10 cellular contexts compared by ENCODE assay signal in genomic region chr3:36763850-36764703, GRCh38. TPM values are rescaled to one million over a fixed set of nuclear protein-coding genes. Genes with fewer than 3 reads are reported as not detected.
DNase-seq lines count a peak whose midpoint lies in the region; ATAC-seq and TF ChIP-seq lines count a peak whose summit lies in the region.
"Had no signal": no experiment of that assay in that cellular context is flagged by ENCODE, and none has a peak within 500 bp of the region (broad histone marks: within the 10 kb centered on the region; RNA-seq: fewer than 3 reads in every experiment).

Gene DCLK3, minus strand, starts transcription at chr3:36764553. Its CDS starts 290 bp downstream, at chr3:36764263.

- no peak within 1 kb of the TSS for H4K8ac ChIP-seq in H9 (replicated peaks; ENCODE audit: insufficient read length, low read depth, low read length)

- no peak within 1 kb of the TSS; the same call in 1 of the 2 replicates for H2BK15ac ChIP-seq in H9 (ENCODE audit: low read depth, low read length)

- BruUV-seq in A673 (replicated peaks; lab: Mats Ljungman, UMichigan), result no TSS peak

- no peaks in the 10 kb centered on the region for H3K36me3 ChIP-seq in A673 (ENCODE audit: insufficient read depth, low read length, poor library complexity, severe bottlenecking)

- peaks cover 70% of the 10 kb centered on the region for H3K27me3 ChIP-seq in A673 (replicated peaks; ENCODE audit: insufficient read depth, low read depth, low read length, poor library complexity)
- peaks cover 14% of the 10 kb centered on the region; the same call in 1 of the 2 replicates for H3K27me3 ChIP-seq in H9 (ENCODE audit: insufficient read depth, low read length)
- H3K27me3 ChIP-seq in dorsolateral prefrontal cortex, result peaks cover 0 to 53% (median 24%) of the 10 kb centered on the region in 45 donors

- peak within 1 kb of the TSS; percentile 19 for H3K9ac ChIP-seq in H9 (ENCODE audit: extremely low read depth, insufficient read length, low read length)

- no peak within 1 kb of the TSS for H2BK12ac ChIP-seq in H9 (ENCODE audit: insufficient read length, low read depth, low read length)

- peak within 1 kb of the TSS; percentile 43 for H3K4me3 ChIP-seq in A673 (ENCODE audit: low read depth, low read length, poor library complexity, severe bottlenecking)
- peak within 1 kb of the TSS in 54 of 59 donors; percentile 8 to 61 (median 42) for H3K4me3 ChIP-seq in dorsolateral prefrontal cortex
- H3K4me3 ChIP-seq: body of pancreas had no signal

- H3K79me1 ChIP-seq in H9 (ENCODE audit: insufficient read depth, low read depth, low read length, poor library complexity, severe bottlenecking), result no peaks in the 10 kb centered on the region

- H3K4ac ChIP-seq in H9 (ENCODE audit: low read depth, low read length), result no peak within 1 kb of the TSS

- no peak within 1 kb of the TSS for H3K23ac ChIP-seq in H9 (ENCODE audit: insufficient read length, low read depth, low read length)

- no peak within 1 kb of the TSS for H4K5ac ChIP-seq in H9 (ENCODE audit: insufficient read length, low read depth, low read length)

- no peak within 1 kb of the TSS for H4K91ac ChIP-seq in H9 (ENCODE audit: insufficient read length, low read depth, low read length)

- no peaks in the 10 kb centered on the region for H3K79me2 ChIP-seq in H9 (ENCODE audit: insufficient read depth, low read length)

- no peak within 1 kb of the TSS for H2AFZ ChIP-seq in H9 (ENCODE audit: low read length)

- peaks cover 72% of the 10 kb centered on the region for H3K27me3 Mint-ChIP-seq in H9 (ENCODE audit: low read depth)
- H3K27me3 Mint-ChIP-seq in natural killer cell (ENCODE audit: low read depth in 2 of 2), result peaks cover 63 to 83% of the 10 kb centered on the region in 2 donors

- CTCF ChIA-PET in A673 (lab: Charles Lee), result no interaction called here

- H2BK5ac ChIP-seq in H9 (ENCODE audit: insufficient read length, low read length), result no peak within 1 kb of the TSS

- POLR2A ChIA-PET in A673 (lab: Charles Lee; ENCODE audit: low non-redundant PET), result no interaction called here

- H3K4me3 Mint-ChIP-seq in H9 (peak within 1 kb of the TSS; percentile 67 to 83), natural killer cell (peak within 1 kb of the TSS; percentile 63)

- no peak within 1 kb of the TSS for H3K56ac ChIP-seq in H9 (ENCODE audit: insufficient read length, low read depth, low read length)

- H3K18ac ChIP-seq in H9 (ENCODE audit: insufficient read length, low read depth, low read length), result no peak within 1 kb of the TSS

- H3K4me1 Mint-ChIP-seq in H9 (peaks cover 21 to 24% of the 10 kb centered on the region in 2 experiments), natural killer cell (peaks cover 7% of the 10 kb centered on the region in 2 donors)

- H2BK20ac ChIP-seq in H9 (ENCODE audit: low read depth, low read length, poor library complexity, severe bottlenecking), result no peak within 1 kb of the TSS

- H3K27ac Mint-ChIP-seq in H9 (no peak within 1 kb of the TSS; a peak in 1 of 7 replicates), natural killer cell (no peak within 1 kb of the TSS)

- H3K14ac ChIP-seq in H9 (ENCODE audit: insufficient read depth, low read length), result peak within 1 kb of the TSS; percentile 67

- DNase-seq in A673 (ENCODE audit: low spot score) (peak; percentile 32), H9 (peak; percentile 48), dorsolateral prefrontal cortex (peak in 3 of 10 donors; percentile 30 to 49 (median 45)), natural killer cell (no peak), DMS114 treated with DMSO at 0.1 percent for 48 hours (lab: John Stamatoyannopoulos, UW; ENCODE audit: unreplicated experiment) (no peak), dedifferentiated amniotic fluid mesenchymal stem cell (ENCODE audit: extremely low spot score) (no peak), kidney tubule cell (ENCODE audit: low spot score) (no peak)

- intact Hi-C loops in A673 (cut with micrococcal nuclease; ENCODE audit: unreplicated experiment) (no loop called here), dorsolateral prefrontal cortex (cut with DNase I) (no loop called here), natural killer cell (cut with micrococcal nuclease) (no loop called here)

- no peak within 1 kb of the TSS for H2BK120ac ChIP-seq in H9 (ENCODE audit: low read depth, low read length, poor library complexity, severe bottlenecking)

- H3T11ph ChIP-seq in H9 (ENCODE audit: low read length), result no peak within 1 kb of the TSS

- TF ChIP-seq CTCF in A673 (conservative IDR thresholded peaks at IDR 0.05; ENCODE audit: low read depth, low read length) (peak; percentile 25; the same call in 1 of the 2 replicates), H9 (conservative IDR thresholded peaks at IDR 0.05) (peak; percentile 36; the same call in 2 of the 3 replicates), dorsolateral prefrontal cortex (IDR thresholded peaks at IDR 0.05 in 54 of 56, conservative IDR thresholded peaks at IDR 0.05 in 2 of 56; ENCODE audit: low read depth in 1 of 56, partially characterized antibody in 56 of 56) (no peak), natural killer cell (IDR thresholded peaks at IDR 0.05) (no peak)

- no CpG with 5 or more reads among the region's 99 CpGs for WGBS in H9 (ENCODE audit: extremely low coverage, insufficient read length, low lambda C conversion rate)

- peaks cover 10% of the 10 kb centered on the region for H3K23me2 ChIP-seq in H9 (ENCODE audit: insufficient read length, low read depth, low read length, poor library complexity, severe bottlenecking)

- no peak within 1 kb of the TSS for H2AK5ac ChIP-seq in H9 (ENCODE audit: insufficient read length, low read length)

- no peaks in the 10 kb centered on the region for H4K20me1 ChIP-seq in H9 (ENCODE audit: control insufficient read depth, insufficient read depth, insufficient read length)

- no peaks in the 10 kb centered on the region for H3K9me3 ChIP-seq in A673 (ENCODE audit: low read depth, low read length, poor library complexity, severe bottlenecking)
- H3K9me3 ChIP-seq in H9 (ENCODE audit: control insufficient read depth, low read depth, low read length), result no peaks in the 10 kb centered on the region
- H3K9me3 ChIP-seq: body of pancreas had no signal

- peak in 2 of 3 donors; percentile 24 to 38 for ATAC-seq in natural killer cell
- ATAC-seq in GM18498 (IDR thresholded peaks at IDR 0.05; ENCODE audit: unreplicated experiment), result no peak
- ATAC-seq: body of pancreas had no signal

- H3K9me3 Mint-ChIP-seq in H9, result no peaks in the 10 kb centered on the region; a peak in 1 of 5 replicates
- no peaks in the 10 kb centered on the region for H3K9me3 Mint-ChIP-seq in natural killer cell

- H3K36me3 Mint-ChIP-seq in H9 (ENCODE audit: insufficient read depth in 1 of 3, low read depth in 3 of 3) (no peaks in the 10 kb centered on the region; a peak in 3 of 7 replicates), natural killer cell (no peaks in the 10 kb centered on the region)

- H3K27ac ChIP-seq in A673 (ENCODE audit: low read depth, low read length, poor library complexity, severe bottlenecking) (no peak within 1 kb of the TSS), H9 (ENCODE audit: insufficient read length, low read depth, low read length) (no peak within 1 kb of the TSS), dorsolateral prefrontal cortex (no peak within 1 kb of the TSS)
- H3K27ac ChIP-seq: body of pancreas had no signal

- peaks cover 4% of the 10 kb centered on the region for H3K4me1 ChIP-seq in A673 (ENCODE audit: insufficient read depth, low read length, poor library complexity, severe bottlenecking)
- H3K4me1 ChIP-seq in H9 (ENCODE audit: insufficient read depth, low read length), result no peaks in the 10 kb centered on the region; the same call in 1 of the 2 replicates
- H3K4me1 ChIP-seq: body of pancreas had no signal

- H3K4me2 ChIP-seq in H9 (ENCODE audit: insufficient read depth, insufficient read length, low read length), result peak within 1 kb of the TSS; percentile 70

RNA-seq across cellular contexts. Expression of gene DCLK3, which starts in this region (rescaled TPM):
- 0.04 and 0.06 TPM in 2 replicates for total RNA-seq in A673 (2021)
- total RNA-seq in H9 (2021), result 1.4 and 1.6 TPM in 2 replicates
- 1 to 10 TPM in 94 of 120 experiments, under 1 TPM in 26; 0.18 to 5.4 (median 1.7) TPM for total RNA-seq in dorsolateral prefrontal cortex
- not detected for total RNA-seq in natural killer cell
- total RNA-seq: body of pancreas, M059J had no signal

Comparison
In these comparisons a context has a peak if more than half of its experiments do, and no peak if none do; other contexts are left out.
1. Peak in DNase-seq and H3K4me3 ChIP-seq in A673; RNA of the gene not detected or under 1 TPM.
2. Peak in ATAC-seq in natural killer cell; RNA of the gene not detected or under 1 TPM.
3. CTCF ChIP-seq: peak in A673 (single experiment) and H9 (single experiment); none in dorsolateral prefrontal cortex (0 of 56) and natural killer cell (single experiment).